In the genomic region with DNA sequence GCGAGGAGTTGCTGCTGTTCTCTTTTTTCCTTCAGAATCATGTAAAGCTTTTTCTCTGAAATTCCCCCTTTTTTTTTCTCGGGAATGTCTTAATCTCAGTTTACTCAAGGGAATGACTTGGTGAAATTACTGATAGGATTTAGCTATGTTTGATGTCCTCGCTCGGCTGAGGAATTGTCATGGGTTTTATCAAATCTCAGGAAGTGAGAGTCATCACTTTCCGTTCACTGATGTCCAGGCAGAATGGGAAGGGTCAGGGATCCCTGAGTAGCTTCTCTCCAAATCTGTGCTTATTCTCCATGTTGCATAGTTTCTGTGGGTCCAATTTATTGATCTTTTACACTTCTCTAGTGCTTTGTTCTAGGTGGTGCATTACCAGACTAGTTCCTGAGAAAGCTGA, we compare ENCODE assay signal across 10 cellular contexts. TPM values are rescaled to one million over a fixed set of nuclear protein-coding genes. Genes with fewer than 3 reads are reported as not detected.
DNase-seq lines count a peak whose midpoint lies in the region; ATAC-seq and TF ChIP-seq lines count a peak whose summit lies in the region.
"Had no signal": no experiment of that assay in that cellular context is flagged by ENCODE, and none has a peak within 500 bp of the region (broad histone marks: within the 10 kb centered on the region; RNA-seq: fewer than 3 reads in every experiment).

No MANE protein-coding gene starts in this region.

- no peaks in the 10 kb centered on the region for H3K27me3 Mint-ChIP-seq in activated CD8-positive, alpha-beta memory T cell treated with anti-CD3 and anti-CD28 coated beads, Interleukin-2, amount 10 ng/mL, durations not matched to agents 7 days and 5 days
- H3K27me3 Mint-ChIP-seq in activated naive CD8-positive, alpha-beta T cell treated with anti-CD3 and anti-CD28 coated beads, Interleukin-2, amount 50 U/mL, for 24 hours = no peaks in the 10 kb centered on the region

- peaks cover 55% of the 10 kb centered on the region for H3K4me1 Mint-ChIP-seq in activated CD8-positive, alpha-beta memory T cell treated with anti-CD3 and anti-CD28 coated beads, Interleukin-2, amount 10 ng/mL, durations not matched to agents 7 days and 5 days
- H3K4me1 Mint-ChIP-seq in activated naive CD8-positive, alpha-beta T cell treated with anti-CD3 and anti-CD28 coated beads, Interleukin-2, amount 50 U/mL, for 24 hours = peaks cover 65% of the 10 kb centered on the region

- H3K9me3 ChIP-seq in left lung = no peaks in the 10 kb centered on the region
- H3K9me3 ChIP-seq: SJCRH30 had no signal

- peaks cover 6 to 88% of the 10 kb centered on the region in 2 donors for H3K4me1 ChIP-seq in left lung
- H3K4me1 ChIP-seq: SJCRH30 had no signal

- CTCF ChIA-PET in activated CD8-positive, alpha-beta memory T cell treated with anti-CD3 and anti-CD28 coated beads, Interleukin-2, amount 10 ng/mL, durations not matched to agents 7 days and 5 days (lab: Charles Lee) = interaction anchor here (0.8 to 5.4 kb wide), 11 partner anchors 10 to 106 kb away, joined by 3 to 46 read pairs (median 5); no protein-coding TSS in a partner anchor

- no peaks in the 10 kb centered on the region for H3K27me3 ChIP-seq in left lung
- H3K27me3 ChIP-seq: SJCRH30 had no signal

- peak overlapping the region; percentile 49 to 78 for H3K27ac ChIP-seq in left lung
- peak overlapping the region; percentile 30 for H3K27ac ChIP-seq in temporal lobe (ENCODE audit: low read depth, low read length)
- no peak overlapping the region for H3K27ac ChIP-seq in substantia nigra (ENCODE audit: low read depth, low read length, poor library complexity, severe bottlenecking)
- H3K27ac ChIP-seq: SJCRH30 had no signal

- TF ChIP-seq CTCF in left lung (IDR thresholded peaks at IDR 0.05) = no peak

- intact Hi-C loops in left lung (cut with DNase I) = no loop called here

- peak overlapping the region; percentile 91 for H3K27ac Mint-ChIP-seq in activated CD8-positive, alpha-beta memory T cell treated with anti-CD3 and anti-CD28 coated beads, Interleukin-2, amount 10 ng/mL, durations not matched to agents 7 days and 5 days
- peak overlapping the region; percentile 83 for H3K27ac Mint-ChIP-seq in activated naive CD8-positive, alpha-beta T cell treated with anti-CD3 and anti-CD28 coated beads, Interleukin-2, amount 50 U/mL, for 24 hours

- peak overlapping the region in 1 of 2 donors; percentile 33 for H3K4me3 ChIP-seq in left lung
- H3K4me3 ChIP-seq: SJCRH30 had no signal

- H3K9me3 Mint-ChIP-seq in activated CD8-positive, alpha-beta memory T cell treated with anti-CD3 and anti-CD28 coated beads, Interleukin-2, amount 10 ng/mL, durations not matched to agents 7 days and 5 days (ENCODE audit: low read depth) = no peaks in the 10 kb centered on the region
- no peaks in the 10 kb centered on the region for H3K9me3 Mint-ChIP-seq in activated naive CD8-positive, alpha-beta T cell treated with anti-CD3 and anti-CD28 coated beads, Interleukin-2, amount 50 U/mL, for 24 hours

- peak overlapping the region; percentile 68 for H3K4me3 Mint-ChIP-seq in activated CD8-positive, alpha-beta memory T cell treated with anti-CD3 and anti-CD28 coated beads, Interleukin-2, amount 10 ng/mL, durations not matched to agents 7 days and 5 days
- H3K4me3 Mint-ChIP-seq in activated naive CD8-positive, alpha-beta T cell treated with anti-CD3 and anti-CD28 coated beads, Interleukin-2, amount 50 U/mL, for 24 hours = peak overlapping the region; percentile 79

- no peak for DNase-seq in activated CD8-positive, alpha-beta memory T cell treated with anti-CD3 and anti-CD28 coated beads, Interleukin-2, amount 10 ng/mL, durations not matched to agents 7 days and 5 days
- DNase-seq in activated CD8-positive, alpha-beta memory T cell treated with anti-CD3 and anti-CD28 coated beads, Interleukin-2, amount 50 U/mL, for 4 hours = no peak
- no peak for DNase-seq in activated naive CD8-positive, alpha-beta T cell treated with anti-CD3 and anti-CD28 coated beads, Interleukin-2, amount 50 U/mL, for 24 hours
- DNase-seq in left lung = no peak
- no peak for DNase-seq in substantia nigra (lab: John Stamatoyannopoulos, UW)
- DNase-seq: SJCRH30 had no signal

- peaks cover 6% of the 10 kb centered on the region for H3K36me3 Mint-ChIP-seq in activated CD8-positive, alpha-beta memory T cell treated with anti-CD3 and anti-CD28 coated beads, Interleukin-2, amount 10 ng/mL, durations not matched to agents 7 days and 5 days
- peaks cover 5% of the 10 kb centered on the region for H3K36me3 Mint-ChIP-seq in activated naive CD8-positive, alpha-beta T cell treated with anti-CD3 and anti-CD28 coated beads, Interleukin-2, amount 50 U/mL, for 24 hours (ENCODE audit: low read depth)

- peaks cover 0 to 65% of the 10 kb centered on the region in 2 donors for H3K36me3 ChIP-seq in left lung
- H3K36me3 ChIP-seq: SJCRH30 had no signal

- ATAC-seq in activated CD8-positive, alpha-beta memory T cell treated with anti-CD3 and anti-CD28 coated beads, Interleukin-2, amount 10 ng/mL, durations not matched to agents 7 days and 5 days = no peak
- ATAC-seq in activated naive CD8-positive, alpha-beta T cell treated with anti-CD3 and anti-CD28 coated beads, Interleukin-2, amount 50 U/mL, for 24 hours = no peak
- ATAC-seq in left lung = no peak
- ATAC-seq in GM19463 (IDR thresholded peaks at IDR 0.05; ENCODE audit: unreplicated experiment) = no peak
- no peak for ATAC-seq in HG03571 (IDR thresholded peaks at IDR 0.05; ENCODE audit: unreplicated experiment)

RNA-seq across cellular contexts. Expression of gene IGSF6, which starts 6.3 kb away (rescaled TPM):
- total RNA-seq in activated CD8-positive, alpha-beta memory T cell treated with anti-CD3 and anti-CD28 coated beads, Interleukin-2, amount 10 ng/mL, durations not matched to agents 7 days and 5 days = under 1 TPM in 1 of 2 experiments, not detected in 1; 0.09 TPM
- total RNA-seq in left lung = 10 to 100 TPM; 50.7 to 65.4 TPM
- total RNA-seq in temporal lobe = 0.98 TPM
- total RNA-seq: pulmonary artery endothelial cell, SJCRH30 had no signal

RNA-seq across cellular contexts. Expression of gene OTOA, which starts 17.7 kb away (rescaled TPM):
- under 1 TPM; 0.09 to 0.38 TPM for total RNA-seq in activated CD8-positive, alpha-beta memory T cell treated with anti-CD3 and anti-CD28 coated beads, Interleukin-2, amount 10 ng/mL, durations not matched to agents 7 days and 5 days
- 1 to 10 TPM in 1 of 2 donors, under 1 TPM in 1; 0.97 to 1.1 TPM for total RNA-seq in left lung
- 0.25 TPM for total RNA-seq in temporal lobe
- total RNA-seq: pulmonary artery endothelial cell, SJCRH30 had no signal

RNA-seq across cellular contexts. Expression of gene METTL9, which starts 46.7 kb away (rescaled TPM):
- total RNA-seq in activated CD8-positive, alpha-beta memory T cell treated with anti-CD3 and anti-CD28 coated beads, Interleukin-2, amount 10 ng/mL, durations not matched to agents 7 days and 5 days = 10 to 100 TPM; 86.6 to 93.4 TPM
- total RNA-seq in left lung = 10 to 100 TPM; 93.7 to 99.3 TPM
- total RNA-seq in temporal lobe = 222 TPM

Comparison
In these comparisons a context has a peak if more than half of its experiments do, and no peak if none do; other contexts are left out.
1. RNA of gene IGSF6, which starts 6.3 kb away (total RNA-seq): 50.7 to 65.4 TPM in left lung; 0.98 TPM in temporal lobe (single experiment) and 0.09 TPM in activated CD8-positive, alpha-beta memory T cell treated with anti-CD3 and anti-CD28 coated beads, Interleukin-2, amount 10 ng/mL, durations not matched to agents 7 days and 5 days; every median in the first group is over 10 times any median in the second.